ENCODE assay signal across 1 cellular context in genomic region chr12:47781479-47782371, GRCh38.
TF ChIP-seq lines count a peak whose summit lies in the region.

No MANE protein-coding gene starts in this region.

TF ChIP-seq in K562, 482 proteins besides CTCF, POLR2A, EP300 and RAD21 (continues in another document):
- TF ChIP-seq POLR2AphosphoS2 (IDR thresholded peaks at IDR 0.05; ENCODE audit: low read length) (peak; percentile 92), NFIX (CRISPR knock-in tag; IDR thresholded peaks at IDR 0.05; ENCODE audit: low read depth) (no peak), NCOR1 (IDR thresholded peaks at IDR 0.05) (0 out of 2 replicates have a peak, but pooled peaks have one; percentile 11), TCF3 (CRISPR knock-in tag; IDR thresholded peaks at IDR 0.05) (no peak), IFI16 (CRISPR knock-in tag; IDR thresholded peaks at IDR 0.05) (no peak), HNRNPL (IDR thresholded peaks at IDR 0.05; ENCODE audit: low read depth, low read length) (peak; percentile 51; the same call in 1 of the 2 replicates), ZNF354B (CRISPR knock-in tag; IDR thresholded peaks at IDR 0.05) (no peak), ZNF174 (CRISPR knock-in tag; IDR thresholded peaks at IDR 0.05) (no peak), SUPT5H (IDR thresholded peaks at IDR 0.05) (peak; percentile 43; the same call in 1 of the 2 replicates), ZBTB49 (CRISPR knock-in tag; IDR thresholded peaks at IDR 0.05; ENCODE audit: borderline replicate concordance) (no peak), IRF1 (CRISPR knock-in tag; IDR thresholded peaks at IDR 0.05; ENCODE audit: borderline replicate concordance) (no peak), MYNN (IDR thresholded peaks at IDR 0.05) (no peak), MYNN (CRISPR knock-in tag; IDR thresholded peaks at IDR 0.05) (no peak), CAMTA2 (CRISPR knock-in tag; conservative IDR thresholded peaks at IDR 0.05) (0 out of 2 replicates have a peak, but pooled peaks have one; percentile 9), HNRNPLL (IDR thresholded peaks at IDR 0.05; ENCODE audit: low read depth, low read length, poor library complexity, severe bottlenecking) (no peak), PTBP1 (IDR thresholded peaks at IDR 0.05; ENCODE audit: low read depth, low read length) (peak; percentile 35; the same call in 1 of the 2 replicates), FOXK2 (conservative IDR thresholded peaks at IDR 0.05 in 1 of 2, IDR thresholded peaks at IDR 0.05 in 1 of 2; ENCODE audit: low read depth in 2 of 2) (no peak), ZBTB9 (CRISPR knock-in tag; IDR thresholded peaks at IDR 0.05) (0 out of 2 replicates have a peak, but pooled peaks have one; percentile 12), POLR2G (IDR thresholded peaks at IDR 0.05; ENCODE audit: low read depth, low read length) (peak; percentile 60; the same call in 1 of the 2 replicates), PTTG1 (tag; IDR thresholded peaks at IDR 0.05; ENCODE audit: low read depth) (no peak)
- TF ChIP-seq, protein P1, sequence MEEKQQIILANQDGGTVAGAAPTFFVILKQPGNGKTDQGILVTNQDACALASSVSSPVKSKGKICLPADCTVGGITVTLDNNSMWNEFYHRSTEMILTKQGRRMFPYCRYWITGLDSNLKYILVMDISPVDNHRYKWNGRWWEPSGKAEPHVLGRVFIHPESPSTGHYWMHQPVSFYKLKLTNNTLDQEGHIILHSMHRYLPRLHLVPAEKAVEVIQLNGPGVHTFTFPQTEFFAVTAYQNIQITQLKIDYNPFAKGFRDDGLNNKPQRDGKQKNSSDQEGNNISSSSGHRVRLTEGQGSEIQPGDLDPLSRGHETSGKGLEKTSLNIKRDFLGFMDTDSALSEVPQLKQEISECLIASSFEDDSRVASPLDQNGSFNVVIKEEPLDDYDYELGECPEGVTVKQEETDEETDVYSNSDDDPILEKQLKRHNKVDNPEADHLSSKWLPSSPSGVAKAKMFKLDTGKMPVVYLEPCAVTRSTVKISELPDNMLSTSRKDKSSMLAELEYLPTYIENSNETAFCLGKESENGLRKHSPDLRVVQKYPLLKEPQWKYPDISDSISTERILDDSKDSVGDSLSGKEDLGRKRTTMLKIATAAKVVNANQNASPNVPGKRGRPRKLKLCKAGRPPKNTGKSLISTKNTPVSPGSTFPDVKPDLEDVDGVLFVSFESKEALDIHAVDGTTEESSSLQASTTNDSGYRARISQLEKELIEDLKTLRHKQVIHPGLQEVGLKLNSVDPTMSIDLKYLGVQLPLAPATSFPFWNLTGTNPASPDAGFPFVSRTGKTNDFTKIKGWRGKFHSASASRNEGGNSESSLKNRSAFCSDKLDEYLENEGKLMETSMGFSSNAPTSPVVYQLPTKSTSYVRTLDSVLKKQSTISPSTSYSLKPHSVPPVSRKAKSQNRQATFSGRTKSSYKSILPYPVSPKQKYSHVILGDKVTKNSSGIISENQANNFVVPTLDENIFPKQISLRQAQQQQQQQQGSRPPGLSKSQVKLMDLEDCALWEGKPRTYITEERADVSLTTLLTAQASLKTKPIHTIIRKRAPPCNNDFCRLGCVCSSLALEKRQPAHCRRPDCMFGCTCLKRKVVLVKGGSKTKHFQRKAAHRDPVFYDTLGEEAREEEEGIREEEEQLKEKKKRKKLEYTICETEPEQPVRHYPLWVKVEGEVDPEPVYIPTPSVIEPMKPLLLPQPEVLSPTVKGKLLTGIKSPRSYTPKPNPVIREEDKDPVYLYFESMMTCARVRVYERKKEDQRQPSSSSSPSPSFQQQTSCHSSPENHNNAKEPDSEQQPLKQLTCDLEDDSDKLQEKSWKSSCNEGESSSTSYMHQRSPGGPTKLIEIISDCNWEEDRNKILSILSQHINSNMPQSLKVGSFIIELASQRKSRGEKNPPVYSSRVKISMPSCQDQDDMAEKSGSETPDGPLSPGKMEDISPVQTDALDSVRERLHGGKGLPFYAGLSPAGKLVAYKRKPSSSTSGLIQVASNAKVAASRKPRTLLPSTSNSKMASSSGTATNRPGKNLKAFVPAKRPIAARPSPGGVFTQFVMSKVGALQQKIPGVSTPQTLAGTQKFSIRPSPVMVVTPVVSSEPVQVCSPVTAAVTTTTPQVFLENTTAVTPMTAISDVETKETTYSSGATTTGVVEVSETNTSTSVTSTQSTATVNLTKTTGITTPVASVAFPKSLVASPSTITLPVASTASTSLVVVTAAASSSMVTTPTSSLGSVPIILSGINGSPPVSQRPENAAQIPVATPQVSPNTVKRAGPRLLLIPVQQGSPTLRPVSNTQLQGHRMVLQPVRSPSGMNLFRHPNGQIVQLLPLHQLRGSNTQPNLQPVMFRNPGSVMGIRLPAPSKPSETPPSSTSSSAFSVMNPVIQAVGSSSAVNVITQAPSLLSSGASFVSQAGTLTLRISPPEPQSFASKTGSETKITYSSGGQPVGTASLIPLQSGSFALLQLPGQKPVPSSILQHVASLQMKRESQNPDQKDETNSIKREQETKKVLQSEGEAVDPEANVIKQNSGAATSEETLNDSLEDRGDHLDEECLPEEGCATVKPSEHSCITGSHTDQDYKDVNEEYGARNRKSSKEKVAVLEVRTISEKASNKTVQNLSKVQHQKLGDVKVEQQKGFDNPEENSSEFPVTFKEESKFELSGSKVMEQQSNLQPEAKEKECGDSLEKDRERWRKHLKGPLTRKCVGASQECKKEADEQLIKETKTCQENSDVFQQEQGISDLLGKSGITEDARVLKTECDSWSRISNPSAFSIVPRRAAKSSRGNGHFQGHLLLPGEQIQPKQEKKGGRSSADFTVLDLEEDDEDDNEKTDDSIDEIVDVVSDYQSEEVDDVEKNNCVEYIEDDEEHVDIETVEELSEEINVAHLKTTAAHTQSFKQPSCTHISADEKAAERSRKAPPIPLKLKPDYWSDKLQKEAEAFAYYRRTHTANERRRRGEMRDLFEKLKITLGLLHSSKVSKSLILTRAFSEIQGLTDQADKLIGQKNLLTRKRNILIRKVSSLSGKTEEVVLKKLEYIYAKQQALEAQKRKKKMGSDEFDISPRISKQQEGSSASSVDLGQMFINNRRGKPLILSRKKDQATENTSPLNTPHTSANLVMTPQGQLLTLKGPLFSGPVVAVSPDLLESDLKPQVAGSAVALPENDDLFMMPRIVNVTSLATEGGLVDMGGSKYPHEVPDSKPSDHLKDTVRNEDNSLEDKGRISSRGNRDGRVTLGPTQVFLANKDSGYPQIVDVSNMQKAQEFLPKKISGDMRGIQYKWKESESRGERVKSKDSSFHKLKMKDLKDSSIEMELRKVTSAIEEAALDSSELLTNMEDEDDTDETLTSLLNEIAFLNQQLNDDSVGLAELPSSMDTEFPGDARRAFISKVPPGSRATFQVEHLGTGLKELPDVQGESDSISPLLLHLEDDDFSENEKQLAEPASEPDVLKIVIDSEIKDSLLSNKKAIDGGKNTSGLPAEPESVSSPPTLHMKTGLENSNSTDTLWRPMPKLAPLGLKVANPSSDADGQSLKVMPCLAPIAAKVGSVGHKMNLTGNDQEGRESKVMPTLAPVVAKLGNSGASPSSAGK (IDR thresholded peaks at IDR 0.05) = no peak
- TF ChIP-seq, protein P2, sequence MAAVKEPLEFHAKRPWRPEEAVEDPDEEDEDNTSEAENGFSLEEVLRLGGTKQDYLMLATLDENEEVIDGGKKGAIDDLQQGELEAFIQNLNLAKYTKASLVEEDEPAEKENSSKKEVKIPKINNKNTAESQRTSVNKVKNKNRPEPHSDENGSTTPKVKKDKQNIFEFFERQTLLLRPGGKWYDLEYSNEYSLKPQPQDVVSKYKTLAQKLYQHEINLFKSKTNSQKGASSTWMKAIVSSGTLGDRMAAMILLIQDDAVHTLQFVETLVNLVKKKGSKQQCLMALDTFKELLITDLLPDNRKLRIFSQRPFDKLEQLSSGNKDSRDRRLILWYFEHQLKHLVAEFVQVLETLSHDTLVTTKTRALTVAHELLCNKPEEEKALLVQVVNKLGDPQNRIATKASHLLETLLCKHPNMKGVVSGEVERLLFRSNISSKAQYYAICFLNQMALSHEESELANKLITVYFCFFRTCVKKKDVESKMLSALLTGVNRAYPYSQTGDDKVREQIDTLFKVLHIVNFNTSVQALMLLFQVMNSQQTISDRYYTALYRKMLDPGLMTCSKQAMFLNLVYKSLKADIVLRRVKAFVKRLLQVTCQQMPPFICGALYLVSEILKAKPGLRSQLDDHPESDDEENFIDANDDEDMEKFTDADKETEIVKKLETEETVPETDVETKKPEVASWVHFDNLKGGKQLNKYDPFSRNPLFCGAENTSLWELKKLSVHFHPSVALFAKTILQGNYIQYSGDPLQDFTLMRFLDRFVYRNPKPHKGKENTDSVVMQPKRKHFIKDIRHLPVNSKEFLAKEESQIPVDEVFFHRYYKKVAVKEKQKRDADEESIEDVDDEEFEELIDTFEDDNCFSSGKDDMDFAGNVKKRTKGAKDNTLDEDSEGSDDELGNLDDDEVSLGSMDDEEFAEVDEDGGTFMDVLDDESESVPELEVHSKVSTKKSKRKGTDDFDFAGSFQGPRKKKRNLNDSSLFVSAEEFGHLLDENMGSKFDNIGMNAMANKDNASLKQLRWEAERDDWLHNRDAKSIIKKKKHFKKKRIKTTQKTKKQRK (IDR thresholded peaks at IDR 0.05; ENCODE audit: borderline replicate concordance, low read depth, low read length) = no peak
- TF ChIP-seq, protein P3, sequence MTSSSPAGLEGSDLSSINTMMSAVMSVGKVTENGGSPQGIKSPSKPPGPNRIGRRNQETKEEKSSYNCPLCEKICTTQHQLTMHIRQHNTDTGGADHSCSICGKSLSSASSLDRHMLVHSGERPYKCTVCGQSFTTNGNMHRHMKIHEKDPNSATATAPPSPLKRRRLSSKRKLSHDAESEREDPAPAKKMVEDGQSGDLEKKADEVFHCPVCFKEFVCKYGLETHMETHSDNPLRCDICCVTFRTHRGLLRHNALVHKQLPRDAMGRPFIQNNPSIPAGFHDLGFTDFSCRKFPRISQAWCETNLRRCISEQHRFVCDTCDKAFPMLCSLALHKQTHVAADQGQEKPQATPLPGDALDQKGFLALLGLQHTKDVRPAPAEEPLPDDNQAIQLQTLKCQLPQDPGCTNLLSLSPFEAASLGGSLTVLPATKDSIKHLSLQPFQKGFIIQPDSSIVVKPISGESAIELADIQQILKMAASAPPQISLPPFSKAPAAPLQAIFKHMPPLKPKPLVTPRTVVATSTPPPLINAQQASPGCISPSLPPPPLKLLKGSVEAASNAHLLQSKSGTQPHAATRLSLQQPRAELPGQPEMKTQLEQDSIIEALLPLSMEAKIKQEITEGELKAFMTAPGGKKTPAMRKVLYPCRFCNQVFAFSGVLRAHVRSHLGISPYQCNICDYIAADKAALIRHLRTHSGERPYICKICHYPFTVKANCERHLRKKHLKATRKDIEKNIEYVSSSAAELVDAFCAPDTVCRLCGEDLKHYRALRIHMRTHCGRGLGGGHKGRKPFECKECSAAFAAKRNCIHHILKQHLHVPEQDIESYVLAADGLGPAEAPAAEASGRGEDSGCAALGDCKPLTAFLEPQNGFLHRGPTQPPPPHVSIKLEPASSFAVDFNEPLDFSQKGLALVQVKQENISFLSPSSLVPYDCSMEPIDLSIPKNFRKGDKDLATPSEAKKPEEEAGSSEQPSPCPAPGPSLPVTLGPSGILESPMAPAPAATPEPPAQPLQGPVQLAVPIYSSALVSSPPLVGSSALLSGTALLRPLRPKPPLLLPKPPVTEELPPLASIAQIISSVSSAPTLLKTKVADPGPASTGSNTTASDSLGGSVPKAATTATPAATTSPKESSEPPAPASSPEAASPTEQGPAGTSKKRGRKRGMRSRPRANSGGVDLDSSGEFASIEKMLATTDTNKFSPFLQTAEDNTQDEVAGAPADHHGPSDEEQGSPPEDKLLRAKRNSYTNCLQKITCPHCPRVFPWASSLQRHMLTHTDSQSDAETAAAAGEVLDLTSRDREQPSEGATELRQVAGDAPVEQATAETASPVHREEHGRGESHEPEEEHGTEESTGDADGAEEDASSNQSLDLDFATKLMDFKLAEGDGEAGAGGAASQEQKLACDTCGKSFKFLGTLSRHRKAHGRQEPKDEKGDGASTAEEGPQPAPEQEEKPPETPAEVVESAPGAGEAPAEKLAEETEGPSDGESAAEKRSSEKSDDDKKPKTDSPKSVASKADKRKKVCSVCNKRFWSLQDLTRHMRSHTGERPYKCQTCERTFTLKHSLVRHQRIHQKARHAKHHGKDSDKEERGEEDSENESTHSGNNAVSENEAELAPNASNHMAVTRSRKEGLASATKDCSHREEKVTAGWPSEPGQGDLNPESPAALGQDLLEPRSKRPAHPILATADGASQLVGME (CRISPR knock-in tag; IDR thresholded peaks at IDR 0.05) = no peak
- TF ChIP-seq, protein P4, sequence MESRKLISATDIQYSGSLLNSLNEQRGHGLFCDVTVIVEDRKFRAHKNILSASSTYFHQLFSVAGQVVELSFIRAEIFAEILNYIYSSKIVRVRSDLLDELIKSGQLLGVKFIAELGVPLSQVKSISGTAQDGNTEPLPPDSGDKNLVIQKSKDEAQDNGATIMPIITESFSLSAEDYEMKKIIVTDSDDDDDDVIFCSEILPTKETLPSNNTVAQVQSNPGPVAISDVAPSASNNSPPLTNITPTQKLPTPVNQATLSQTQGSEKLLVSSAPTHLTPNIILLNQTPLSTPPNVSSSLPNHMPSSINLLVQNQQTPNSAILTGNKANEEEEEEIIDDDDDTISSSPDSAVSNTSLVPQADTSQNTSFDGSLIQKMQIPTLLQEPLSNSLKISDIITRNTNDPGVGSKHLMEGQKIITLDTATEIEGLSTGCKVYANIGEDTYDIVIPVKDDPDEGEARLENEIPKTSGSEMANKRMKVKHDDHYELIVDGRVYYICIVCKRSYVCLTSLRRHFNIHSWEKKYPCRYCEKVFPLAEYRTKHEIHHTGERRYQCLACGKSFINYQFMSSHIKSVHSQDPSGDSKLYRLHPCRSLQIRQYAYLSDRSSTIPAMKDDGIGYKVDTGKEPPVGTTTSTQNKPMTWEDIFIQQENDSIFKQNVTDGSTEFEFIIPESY (CRISPR knock-in tag; IDR thresholded peaks at IDR 0.05) = peak; percentile 70
